9 cellular contexts compared by ENCODE assay signal in genomic region chr3:170614214-170614966, GRCh38. TPM values are rescaled to one million over a fixed set of nuclear protein-coding genes. Genes with fewer than 3 reads are reported as not detected.
DNase-seq lines count a peak whose midpoint lies in the region; ATAC-seq, FAIRE-seq and TF ChIP-seq lines count a peak whose summit lies in the region.
"Had no signal": no experiment of that assay in that cellular context is flagged by ENCODE, and none has a peak within 500 bp of the region (broad histone marks: within the 10 kb centered on the region; RNA-seq: fewer than 3 reads in every experiment).

No MANE protein-coding gene starts in this region.

- peak; percentile 87 for FAIRE-seq in RCC 7860 (lab: Jason Lieb, UNC)

- no peaks in the 10 kb centered on the region for H3K4me1 Mint-ChIP-seq in T-helper 2 cell treated with Interferon-gamma antibody and Interleukin-4, amounts not matched to agents 5 μg/mL and 100 μg/mL, for 36 hours (ENCODE audit: low read depth)

- no peak overlapping the region for H3K27ac Mint-ChIP-seq in T-helper 2 cell treated with Interferon-gamma antibody and Interleukin-4, amounts not matched to agents 5 μg/mL and 100 μg/mL, for 36 hours

- intact Hi-C loops in psoas muscle (cut with DNase I), result no loop called here

- H3K27me3 ChIP-seq in psoas muscle (ENCODE audit: insufficient read depth in 3 of 3, low read length in 2 of 3), result no peaks in the 10 kb centered on the region

- H3K4me3 ChIP-seq in fibroblast of mammary gland (ENCODE audit: control insufficient read depth, low read depth, low read length), result no peak overlapping the region
- no peak overlapping the region for H3K4me3 ChIP-seq in psoas muscle

- H3K9me3 Mint-ChIP-seq in T-helper 2 cell treated with Interferon-gamma antibody and Interleukin-4, amounts not matched to agents 5 μg/mL and 100 μg/mL, for 36 hours, result no peaks in the 10 kb centered on the region

- no peaks in the 10 kb centered on the region for H3K4me1 ChIP-seq in psoas muscle

- peaks cover 8% of the 10 kb centered on the region for H3K27me3 Mint-ChIP-seq in T-helper 2 cell treated with Interferon-gamma antibody and Interleukin-4, amounts not matched to agents 5 μg/mL and 100 μg/mL, for 36 hours (ENCODE audit: low read depth)

- H3K36me3 ChIP-seq in psoas muscle (ENCODE audit: insufficient read depth in 1 of 2, low read depth in 1 of 2), result no peaks in the 10 kb centered on the region

- H3K27ac ChIP-seq in psoas muscle, result no peak overlapping the region

- DNase-seq in GM04504 (ENCODE audit: low read depth) (peak; percentile 81), RCC 7860 (ENCODE audit: low spot score) (peak; percentile 85), fibroblast of mammary gland (ENCODE audit: low read depth) (peak; percentile 96), psoas muscle (no peak)
- DNase-seq in activated T-cell treated with anti-CD3 and anti-CD28 coated beads, Interleukin-2, amount 50 U/mL, for 1 hour, result no peak
- no peak for DNase-seq in T-helper 2 cell treated with Interferon-gamma antibody and Interleukin-4, amounts not matched to agents 5 μg/mL and 100 μg/mL, for 36 hours (ENCODE audit: low spot score)
- DNase-seq: activated gamma-delta T cell treated with Interleukin-2 at 50 U/mL for 16 hours had no signal

- no peak overlapping the region for H3K4me3 Mint-ChIP-seq in T-helper 2 cell treated with Interferon-gamma antibody and Interleukin-4, amounts not matched to agents 5 μg/mL and 100 μg/mL, for 36 hours

- ATAC-seq in psoas muscle, result peak; percentile 83 to 99 (median 98)
- ATAC-seq in GM21619 (IDR thresholded peaks at IDR 0.05; ENCODE audit: unreplicated experiment), result no peak
- no peak for ATAC-seq in GM19452 (IDR thresholded peaks at IDR 0.05; ENCODE audit: unreplicated experiment)

- no peaks in the 10 kb centered on the region for H3K36me3 Mint-ChIP-seq in T-helper 2 cell treated with Interferon-gamma antibody and Interleukin-4, amounts not matched to agents 5 μg/mL and 100 μg/mL, for 36 hours (ENCODE audit: low read depth)

- WGBS in psoas muscle, 3 donors, result 16 to 30% (median 21%) methylated on average over 5 of the region's 5 CpGs

- no peak for TF ChIP-seq CTCF in fibroblast of mammary gland (conservative IDR thresholded peaks at IDR 0.05; ENCODE audit: control insufficient read depth, insufficient read depth, low read depth, low read length)
- TF ChIP-seq CTCF in psoas muscle (IDR thresholded peaks at IDR 0.05), result no peak

- no peaks in the 10 kb centered on the region for H3K9me3 ChIP-seq in psoas muscle

RNA-seq across cellular contexts. Expression of gene SLC7A14, which starts 28.5 kb away (rescaled TPM):
- total RNA-seq in psoas muscle, result under 1 TPM in 1 of 4 donors, not detected in 3; 0.04 TPM
- under 1 TPM in 2 of 3 donors, not detected in 1; under 0.01 to 0.01 TPM for polyA plus RNA-seq in psoas muscle

Comparison
In these comparisons a context has a peak if more than half of its experiments do, and no peak if none do; other contexts are left out.
1. DNase-seq: peak in GM04504 (single experiment), RCC 7860 (single experiment) and fibroblast of mammary gland (single experiment); none in psoas muscle (0 of 2), activated T-cell treated with anti-CD3 and anti-CD28 coated beads, Interleukin-2, amount 50 U/mL, for 1 hour (single experiment) and T-helper 2 cell treated with Interferon-gamma antibody and Interleukin-4, amounts not matched to agents 5 μg/mL and 100 μg/mL, for 36 hours (single experiment).
2. ATAC-seq: peak in psoas muscle (4 of 4); none in GM21619 (single experiment) and GM19452 (single experiment).